8 cellular contexts compared by ENCODE assay signal in genomic region chr1:173190101-173190895, GRCh38. TPM values are rescaled to one million over a fixed set of nuclear protein-coding genes. Genes with fewer than 3 reads are reported as not detected.
DNase-seq lines count a peak whose midpoint lies in the region; ATAC-seq and TF ChIP-seq lines count a peak whose summit lies in the region.

No MANE protein-coding gene starts in this region.

- H3K27ac ChIP-seq in cingulate gyrus (ENCODE audit: low read depth, low read length) (peak overlapping the region; percentile 4), lower lobe of right lung (peak overlapping the region; percentile 53)
- no peak overlapping the region for H3K27ac ChIP-seq in CD8-positive, alpha-beta T cell (ENCODE audit: low read depth, low read length)

- intact Hi-C loops in lower lobe of right lung (cut with DNase I), result no loop called here
- intact Hi-C loops in CD8-positive, alpha-beta T cell (cut with DNase I, micrococcal nuclease), result no loop called here

- H3K4me3 ChIP-seq in lower lobe of right lung, result no peak overlapping the region
- no peak overlapping the region for H3K4me3 ChIP-seq in CD8-positive, alpha-beta T cell (ENCODE audit: low read depth, low read length)

- no peaks in the 10 kb centered on the region for H3K9me3 Mint-ChIP-seq in CD8-positive, alpha-beta T cell

- H3K36me3 Mint-ChIP-seq in CD8-positive, alpha-beta T cell, result peaks cover 10% of the 10 kb centered on the region

- H3K27me3 Mint-ChIP-seq in CD8-positive, alpha-beta T cell (ENCODE audit: low read depth), result no peaks in the 10 kb centered on the region

- CTCF ChIA-PET in CD8-positive, alpha-beta T cell (lab: Charles Lee), result interaction anchor here (1.6 kb wide), 1 partner anchor 12 kb away, joined by 6 read pairs; no protein-coding TSS in a partner anchor

- no peaks in the 10 kb centered on the region for H3K27me3 ChIP-seq in lower lobe of right lung (ENCODE audit: low read depth)
- H3K27me3 ChIP-seq in CD8-positive, alpha-beta T cell (ENCODE audit: insufficient read depth, low read length), result no peaks in the 10 kb centered on the region

- H3K4me1 Mint-ChIP-seq in CD8-positive, alpha-beta T cell (ENCODE audit: low read depth), result peaks cover 4% of the 10 kb centered on the region

- no peak for TF ChIP-seq CTCF in lower lobe of right lung (IDR thresholded peaks at IDR 0.05)
- no peak for TF ChIP-seq CTCF in CD8-positive, alpha-beta T cell (IDR thresholded peaks at IDR 0.05)

- no peaks in the 10 kb centered on the region for H3K9me3 ChIP-seq in lower lobe of right lung
- no peaks in the 10 kb centered on the region for H3K9me3 ChIP-seq in CD8-positive, alpha-beta T cell (ENCODE audit: low read length)

- POLR2A ChIA-PET in CD8-positive, alpha-beta T cell (lab: Charles Lee), result no interaction called here

- H3K27ac Mint-ChIP-seq in CD8-positive, alpha-beta T cell, result no peak overlapping the region

- peaks cover 27% of the 10 kb centered on the region for H3K4me1 ChIP-seq in lower lobe of right lung
- peaks cover 1% of the 10 kb centered on the region for H3K4me1 ChIP-seq in CD8-positive, alpha-beta T cell (ENCODE audit: insufficient read depth, low read length)

- ATAC-seq in lower lobe of right lung, result peak; percentile 87 to 88
- ATAC-seq in CD8-positive, alpha-beta T cell, result no peak
- ATAC-seq in HG02678 (IDR thresholded peaks at IDR 0.05; ENCODE audit: unreplicated experiment), result no peak
- ATAC-seq in HG02623 (IDR thresholded peaks at IDR 0.05; ENCODE audit: unreplicated experiment), result no peak

- H3K4me3 Mint-ChIP-seq in CD8-positive, alpha-beta T cell, result no peak overlapping the region

- peak; percentile 74 for DNase-seq in DMS53 treated with DMSO at 0.1 percent for 48 hours (lab: John Stamatoyannopoulos, UW; ENCODE audit: unreplicated experiment)
- peak; percentile 60 for DNase-seq in NCI-H2081 treated with DMSO at 0.1 percent for 48 hours (lab: John Stamatoyannopoulos, UW)
- DNase-seq in lower lobe of right lung, result peak; percentile 80
- DNase-seq in ureter (ENCODE audit: low spot score), result peak; percentile 83
- no peak for DNase-seq in CD8-positive, alpha-beta T cell

- no peaks in the 10 kb centered on the region for H3K36me3 ChIP-seq in lower lobe of right lung
- H3K36me3 ChIP-seq in CD8-positive, alpha-beta T cell (ENCODE audit: insufficient read depth, low read length), result no peaks in the 10 kb centered on the region

RNA-seq across cellular contexts. Expression of gene TNFSF4, which starts 16.8 kb away (rescaled TPM):
- total RNA-seq in lower lobe of right lung, result 1.5 TPM
- total RNA-seq in ureter, result 0.52 TPM
- under 1 TPM; 0.16 to 0.36 TPM for total RNA-seq in CD8-positive, alpha-beta T cell

Comparison
In these comparisons a context has a peak if more than half of its experiments do, and no peak if none do; other contexts are left out.
1. DNase-seq: peak in DMS53 treated with DMSO at 0.1 percent for 48 hours (single experiment), NCI-H2081 treated with DMSO at 0.1 percent for 48 hours (single experiment), lower lobe of right lung (single experiment) and ureter (single experiment); none in CD8-positive, alpha-beta T cell (0 of 7).
2. ATAC-seq: peak in lower lobe of right lung (2 of 2); none in CD8-positive, alpha-beta T cell (single experiment), HG02678 (single experiment) and HG02623 (single experiment).